10 cellular contexts compared by ENCODE assay signal in genomic region chr18:62759704-62760402, GRCh38. TPM values are rescaled to one million over a fixed set of nuclear protein-coding genes. Genes with fewer than 3 reads are reported as not detected.
DNase-seq lines count a peak whose midpoint lies in the region; ATAC-seq and TF ChIP-seq lines count a peak whose summit lies in the region.
"Had no signal": no experiment of that assay in that cellular context is flagged by ENCODE, and none has a peak within 500 bp of the region (broad histone marks: within the 10 kb centered on the region; RNA-seq: fewer than 3 reads in every experiment).

No MANE protein-coding gene starts in this region.

- H3K27ac ChIP-seq in smooth muscle cell (ENCODE audit: low read depth): no peak overlapping the region
- H3K27ac ChIP-seq in spleen: no peak overlapping the region

- no peaks in the 10 kb centered on the region; the same call in 1 of the 2 replicates for H3K36me3 Mint-ChIP-seq in HFFc6 (ENCODE audit: low read depth)
- peaks cover 22% of the 10 kb centered on the region for H3K36me3 Mint-ChIP-seq in brain
- no peaks in the 10 kb centered on the region for H3K36me3 Mint-ChIP-seq in glutamatergic neuron (ENCODE audit: unreplicated experiment)
- peaks cover 2% of the 10 kb centered on the region for H3K36me3 Mint-ChIP-seq in T-helper 17 cell (ENCODE audit: low read depth)

- H3K9me3 ChIP-seq in smooth muscle cell (replicated peaks; ENCODE audit: low read depth): no peaks in the 10 kb centered on the region
- peaks cover 0 to 4% (median 0%) of the 10 kb centered on the region in 8 donors for H3K9me3 ChIP-seq in spleen
- no peaks in the 10 kb centered on the region for H3K9me3 ChIP-seq in T-helper 17 cell (ENCODE audit: control insufficient read depth, low read length, poor library complexity, severe bottlenecking)

- ATAC-seq in T-helper 17 cell: no peak
- ATAC-seq in stimulated activated naive CD8-positive, alpha-beta T cell treated with anti-CD3 and anti-CD28 coated beads, Interleukin-15, amount 100 ng/mL, for 72 hours: no peak

- no peaks in the 10 kb centered on the region for H3K9me3 Mint-ChIP-seq in HFFc6
- H3K9me3 Mint-ChIP-seq in brain: peaks cover 0 to 6% (median 4%) of the 10 kb centered on the region in 5 experiments
- H3K9me3 Mint-ChIP-seq in glutamatergic neuron (ENCODE audit: unreplicated experiment): no peaks in the 10 kb centered on the region
- peaks cover 0 to 4% of the 10 kb centered on the region in 2 donors for H3K9me3 Mint-ChIP-seq in stimulated activated naive CD8-positive, alpha-beta T cell treated with anti-CD3 and anti-CD28 coated beads, Interleukin-15, amount 100 ng/mL, for 72 hours

- DNase-seq in HFFc6 (peak; percentile 26), glutamatergic neuron (no peak), smooth muscle cell (lab: John Stamatoyannopoulos, UW; ENCODE audit: unreplicated experiment) (no peak), T1000 (lab: John Stamatoyannopoulos, UW) (no peak), spleen (no peak), T-helper 17 cell (no peak)
- DNase-seq in stimulated activated naive CD8-positive, alpha-beta T cell treated with anti-CD3 and anti-CD28 coated beads, Interleukin-15, amount 100 ng/mL, for 72 hours: no peak

- H3F3A ChIP-seq in smooth muscle cell (ENCODE audit: low read depth): peaks cover 2% of the 10 kb centered on the region

- WGBS in smooth muscle cell (ENCODE audit: low lambda C conversion rate): 52% methylated on average over 5 of the region's 5 CpGs
- WGBS in spleen, 5 donors: 91 to 94% (median 92%) methylated on average over 5 of the region's 5 CpGs

- H3K27ac Mint-ChIP-seq in HFFc6 (peak overlapping the region; percentile 78), brain (peak overlapping the region in 3 of 5 experiments; percentile 72 to 83 (median 82)), glutamatergic neuron (ENCODE audit: unreplicated experiment) (peak overlapping the region; percentile 74), T-helper 17 cell (no peak overlapping the region)
- H3K27ac Mint-ChIP-seq in stimulated activated naive CD8-positive, alpha-beta T cell treated with anti-CD3 and anti-CD28 coated beads, Interleukin-15, amount 100 ng/mL, for 72 hours: no peak overlapping the region
- H3K27ac Mint-ChIP-seq: activated naive CD8-positive, alpha-beta T cell; progenitor cell of endocrine pancreas had no signal

- H3K27me3 ChIP-seq in smooth muscle cell (ENCODE audit: low read depth) (no peaks in the 10 kb centered on the region), spleen (replicated peaks in 1 of 7) (no peaks in the 10 kb centered on the region)

- no peak overlapping the region for H2AFZ ChIP-seq in smooth muscle cell (ENCODE audit: low read depth)

- H4K20me1 ChIP-seq in smooth muscle cell (ENCODE audit: low read depth): no peaks in the 10 kb centered on the region

- no peak overlapping the region for H3K9ac ChIP-seq in smooth muscle cell (ENCODE audit: low read depth)

- peaks cover 30% of the 10 kb centered on the region for H3K4me1 ChIP-seq in smooth muscle cell (ENCODE audit: low read depth)
- H3K4me1 ChIP-seq in spleen: no peaks in the 10 kb centered on the region

- H3K4me1 Mint-ChIP-seq in HFFc6 (ENCODE audit: low read depth) (peaks cover 35% of the 10 kb centered on the region), brain (peaks cover 74% of the 10 kb centered on the region), glutamatergic neuron (ENCODE audit: low read depth, unreplicated experiment) (peaks cover 23% of the 10 kb centered on the region), T-helper 17 cell (peaks cover 7% of the 10 kb centered on the region)
- no peaks in the 10 kb centered on the region for H3K4me1 Mint-ChIP-seq in stimulated activated naive CD8-positive, alpha-beta T cell treated with anti-CD3 and anti-CD28 coated beads, Interleukin-15, amount 100 ng/mL, for 72 hours

- TF ChIP-seq POLR2A in spleen (IDR thresholded peaks at IDR 0.05): no peak

- intact Hi-C loops in spleen (cut with DNase I; ENCODE audit: low total_unique reads): no loop called here

- H3K36me3 ChIP-seq in smooth muscle cell (ENCODE audit: low read depth) (no peaks in the 10 kb centered on the region), spleen (no peaks in the 10 kb centered on the region)

- H3K4me3 ChIP-seq in smooth muscle cell (no peak overlapping the region), spleen (no peak overlapping the region)

- TF ChIP-seq CTCF in HFFc6 (IDR thresholded peaks at IDR 0.05): no peak
- TF ChIP-seq CTCF in brain (conservative IDR thresholded peaks at IDR 0.05): no peak
- no peak for TF ChIP-seq CTCF in glutamatergic neuron (IDR thresholded peaks at IDR 0.05; ENCODE audit: partially characterized antibody, unreplicated experiment)
- TF ChIP-seq CTCF in smooth muscle cell (IDR thresholded peaks at IDR 0.05; ENCODE audit: borderline replicate concordance, insufficient read depth, poor library complexity, severe bottlenecking): no peak
- no peak for TF ChIP-seq CTCF in spleen (IDR thresholded peaks at IDR 0.05 in 8 of 11, conservative IDR thresholded peaks at IDR 0.05 in 3 of 11)

- peak overlapping the region; percentile 36 for H3K4me3 Mint-ChIP-seq in HFFc6
- H3K4me3 Mint-ChIP-seq in brain: peak overlapping the region in 4 of 5 experiments; percentile 44 to 59 (median 52)
- H3K4me3 Mint-ChIP-seq in glutamatergic neuron (ENCODE audit: unreplicated experiment): no peak overlapping the region
- no peak overlapping the region for H3K4me3 Mint-ChIP-seq in T-helper 17 cell
- H3K4me3 Mint-ChIP-seq in stimulated activated naive CD8-positive, alpha-beta T cell treated with anti-CD3 and anti-CD28 coated beads, Interleukin-15, amount 100 ng/mL, for 72 hours: no peak overlapping the region
- H3K4me3 Mint-ChIP-seq: activated naive CD8-positive, alpha-beta T cell had no signal

- H3K79me2 ChIP-seq in smooth muscle cell (ENCODE audit: low read depth): peaks cover 52% of the 10 kb centered on the region

- H3K27me3 Mint-ChIP-seq in HFFc6 (ENCODE audit: insufficient read depth) (no peaks in the 10 kb centered on the region), brain (no peaks in the 10 kb centered on the region), glutamatergic neuron (ENCODE audit: unreplicated experiment) (peaks cover 3% of the 10 kb centered on the region), T-helper 17 cell (no peaks in the 10 kb centered on the region)
- H3K27me3 Mint-ChIP-seq in stimulated activated naive CD8-positive, alpha-beta T cell treated with anti-CD3 and anti-CD28 coated beads, Interleukin-15, amount 100 ng/mL, for 72 hours: no peaks in the 10 kb centered on the region
- H3K27me3 Mint-ChIP-seq: activated naive CD8-positive, alpha-beta T cell; progenitor cell of endocrine pancreas had no signal

- H3K4me2 ChIP-seq in smooth muscle cell: peak overlapping the region; percentile 56

RNA-seq across cellular contexts. Expression of gene PHLPP1, which starts 44.5 kb away (rescaled TPM):
- 1 to 10 TPM; 4.5 to 7.9 (median 5.5) TPM for total RNA-seq in HFFc6 (2021; fragmentation: NEBNext Ultra II Directional; extraction: Animal tissue kit (Norgen Biotek cat#: 25700))
- polyA plus RNA-seq in brain (ENCODE audit: insufficient read depth, low read depth, low replicate concordance): 40.1 TPM
- total RNA-seq in glutamatergic neuron (ENCODE audit: unreplicated experiment): 14.0 TPM
- total RNA-seq in smooth muscle cell: 4.3 and 5.3 TPM in 2 replicates
- 1.1 and 3.1 TPM in 2 replicates for polyA plus RNA-seq in smooth muscle cell
- 10 to 100 TPM in 1 of 7 donors, 1 to 10 TPM in 6; 3.8 to 10.6 (median 7.7) TPM for total RNA-seq in spleen
- 1 to 10 TPM; 1.2 to 1.4 (median 1.2) TPM for polyA plus RNA-seq in spleen
- total RNA-seq in T-helper 17 cell: 10 to 100 TPM in 1 of 2 donors, 1 to 10 TPM in 1; 9.0 to 10.8 TPM

Comparison
In these comparisons a context has a peak if more than half of its experiments do, and no peak if none do; other contexts are left out.
1. H3K27ac Mint-ChIP-seq: peak in HFFc6 (single experiment), brain (3 of 5) and glutamatergic neuron (single experiment); none in T-helper 17 cell (single experiment) and stimulated activated naive CD8-positive, alpha-beta T cell treated with anti-CD3 and anti-CD28 coated beads, Interleukin-15, amount 100 ng/mL, for 72 hours (0 of 2).
2. H3K4me3 Mint-ChIP-seq: peak in HFFc6 (single experiment) and brain (4 of 5); none in glutamatergic neuron (single experiment), T-helper 17 cell (single experiment) and stimulated activated naive CD8-positive, alpha-beta T cell treated with anti-CD3 and anti-CD28 coated beads, Interleukin-15, amount 100 ng/mL, for 72 hours (0 of 2).